Comparison of ENCODE assay signal across 22 cellular contexts in genomic region chr9:91755761-91756638, GRCh38.
A peak's percentile ranks its signal among the peaks of the same experiment; 100 is the strongest.
DNase-seq lines count a peak whose midpoint lies in the region; ATAC-seq and TF ChIP-seq lines count a peak whose summit lies in the region.
"Had no signal": no experiment of that assay in that cellular context is flagged by ENCODE, and none has a peak within 500 bp of the region (broad histone marks: within the 10 kb centered on the region; RNA-seq: fewer than 3 reads in every experiment).

No MANE protein-coding gene starts in this region.

- no peaks in the 10 kb centered on the region for H3F3A ChIP-seq in GM23338 (replicated peaks; ENCODE audit: low read depth)

- no peaks in the 10 kb centered on the region for H3K36me3 ChIP-seq in GM23338 (ENCODE audit: insufficient read depth)
- H3K36me3 ChIP-seq: Peyer's patch, SJCRH30 had no signal

- H3K4me3 ChIP-seq in GM23338: no peak overlapping the region
- H3K4me3 ChIP-seq in fibroblast of mammary gland (ENCODE audit: control insufficient read depth, low read depth, low read length): no peak overlapping the region
- H3K4me3 ChIP-seq: A549, Peyer's patch, SJCRH30 had no signal

- H3K4me2 ChIP-seq in GM23338: no peak overlapping the region
- H3K4me2 ChIP-seq: A549 had no signal

- H3K4me1 Mint-ChIP-seq in GM23338 (peaks cover 13% of the 10 kb centered on the region; the same call in 2 of the 3 replicates), progenitor cell of endocrine pancreas (ENCODE audit: low read depth) (peaks cover 11% of the 10 kb centered on the region), HFFc6 (ENCODE audit: low read depth) (no peaks in the 10 kb centered on the region)

- H3K27me3 Mint-ChIP-seq in GM23338 (ENCODE audit: insufficient read depth, low read depth, poor library complexity) (no peaks in the 10 kb centered on the region), progenitor cell of endocrine pancreas (no peaks in the 10 kb centered on the region), HFFc6 (ENCODE audit: insufficient read depth) (peaks cover 11% of the 10 kb centered on the region)

- H3K36me3 Mint-ChIP-seq in GM23338 (ENCODE audit: low read depth): peaks cover 3% of the 10 kb centered on the region; the same call in 1 of the 3 replicates
- H3K36me3 Mint-ChIP-seq in progenitor cell of endocrine pancreas (ENCODE audit: insufficient read depth): peaks cover 17% of the 10 kb centered on the region
- no peaks in the 10 kb centered on the region for H3K36me3 Mint-ChIP-seq in HFFc6 (ENCODE audit: low read depth)

- H3K4me3 Mint-ChIP-seq in GM23338 (no peak overlapping the region), progenitor cell of endocrine pancreas (ENCODE audit: low read depth) (no peak overlapping the region), HFFc6 (no peak overlapping the region)

- H3K9me2 ChIP-seq in GM23338 (ENCODE audit: insufficient read depth): no peaks in the 10 kb centered on the region

- H3K27me3 ChIP-seq in GM23338 (ENCODE audit: insufficient read depth): no peaks in the 10 kb centered on the region
- H3K27me3 ChIP-seq: BE2C, Peyer's patch, SJCRH30 had no signal

- TF ChIP-seq CTCF in GM23338 (conservative IDR thresholded peaks at IDR 0.05; ENCODE audit: low read depth in 2 of 2) (no peak), fibroblast of mammary gland (conservative IDR thresholded peaks at IDR 0.05; ENCODE audit: control insufficient read depth, insufficient read depth, low read depth, low read length) (no peak), progenitor cell of endocrine pancreas (IDR thresholded peaks at IDR 0.05; ENCODE audit: unreplicated experiment) (no peak), HFFc6 (IDR thresholded peaks at IDR 0.05) (no peak)

- DNase-seq in GM23338 (ENCODE audit: low spot score) (peak; percentile 52), amniotic epithelial cell (ENCODE audit: low read depth) (peak; percentile 59), fibroblast of mammary gland (ENCODE audit: low read depth) (peak; percentile 34), progenitor cell of endocrine pancreas (ENCODE audit: low spot score, unreplicated experiment) (no peak), COLO668 (lab: John Stamatoyannopoulos, UW; ENCODE audit: unreplicated experiment) (no peak), HFFc6 (no peak)
- DNase-seq: BE2C, EL, GF-D8, KG1, NCI-H1092, NCI-H1436, NCI-H2081, NCI-H2171 treated with DMSO at 0.1 percent for 48 hours, NCI-H524 treated with DMSO at 0.1 percent for 48 hours, NCI-H82, Peyer's patch had no signal

- 0 out of 2 replicates have a peak, but pooled peaks cover 4% of the 10 kb centered on the region for H3K4me1 ChIP-seq in GM23338 (ENCODE audit: insufficient read depth)
- H3K4me1 ChIP-seq: BE2C, Peyer's patch, SJCRH30 had no signal

- H3K9me3 Mint-ChIP-seq in GM23338: no peaks in the 10 kb centered on the region
- no peaks in the 10 kb centered on the region for H3K9me3 Mint-ChIP-seq in progenitor cell of endocrine pancreas (ENCODE audit: low read depth)
- no peaks in the 10 kb centered on the region for H3K9me3 Mint-ChIP-seq in HFFc6

- H3K27ac Mint-ChIP-seq in GM23338: peak overlapping the region; percentile 77; the same call in 1 of the 2 replicates
- peak overlapping the region; percentile 17 for H3K27ac Mint-ChIP-seq in progenitor cell of endocrine pancreas
- H3K27ac Mint-ChIP-seq in HFFc6: no peak overlapping the region

- peak; percentile 49 for ATAC-seq in GM23338
- no peak for ATAC-seq in HG02981 (IDR thresholded peaks at IDR 0.05; ENCODE audit: unreplicated experiment)
- no peak for ATAC-seq in HG02938 (IDR thresholded peaks at IDR 0.05; ENCODE audit: unreplicated experiment)
- ATAC-seq: A549, HCT116 had no signal

- no peak overlapping the region for H2AFZ ChIP-seq in GM23338

- H3K27ac ChIP-seq in GM23338 (ENCODE audit: low read depth): peak overlapping the region; percentile 52; the same call in 1 of the 2 replicates
- H3K27ac ChIP-seq: A549, Peyer's patch, SJCRH30 had no signal

- no peaks in the 10 kb centered on the region; the same call in 1 of the 2 replicates for H4K20me1 ChIP-seq in GM23338 (replicated peaks; ENCODE audit: insufficient read depth)

- H3K79me2 ChIP-seq in GM23338 (replicated peaks; ENCODE audit: insufficient read depth): no peaks in the 10 kb centered on the region

TF ChIP-seq in GM23338, 12 proteins besides CTCF, POLR2A, EP300 and RAD21 (continues in another document):
- TF ChIP-seq ZNF114 (CRISPR knock-in tag; IDR thresholded peaks at IDR 0.05) (no peak), EZH2 (IDR thresholded peaks at IDR 0.05; ENCODE audit: low read depth, unreplicated experiment) (no peak), POLR2AphosphoS5 (IDR thresholded peaks at IDR 0.05; ENCODE audit: low read depth) (no peak), CREB1 (CRISPR knock-in tag; IDR thresholded peaks at IDR 0.05; ENCODE audit: low read depth) (no peak)
- TF ChIP-seq, protein P1, sequence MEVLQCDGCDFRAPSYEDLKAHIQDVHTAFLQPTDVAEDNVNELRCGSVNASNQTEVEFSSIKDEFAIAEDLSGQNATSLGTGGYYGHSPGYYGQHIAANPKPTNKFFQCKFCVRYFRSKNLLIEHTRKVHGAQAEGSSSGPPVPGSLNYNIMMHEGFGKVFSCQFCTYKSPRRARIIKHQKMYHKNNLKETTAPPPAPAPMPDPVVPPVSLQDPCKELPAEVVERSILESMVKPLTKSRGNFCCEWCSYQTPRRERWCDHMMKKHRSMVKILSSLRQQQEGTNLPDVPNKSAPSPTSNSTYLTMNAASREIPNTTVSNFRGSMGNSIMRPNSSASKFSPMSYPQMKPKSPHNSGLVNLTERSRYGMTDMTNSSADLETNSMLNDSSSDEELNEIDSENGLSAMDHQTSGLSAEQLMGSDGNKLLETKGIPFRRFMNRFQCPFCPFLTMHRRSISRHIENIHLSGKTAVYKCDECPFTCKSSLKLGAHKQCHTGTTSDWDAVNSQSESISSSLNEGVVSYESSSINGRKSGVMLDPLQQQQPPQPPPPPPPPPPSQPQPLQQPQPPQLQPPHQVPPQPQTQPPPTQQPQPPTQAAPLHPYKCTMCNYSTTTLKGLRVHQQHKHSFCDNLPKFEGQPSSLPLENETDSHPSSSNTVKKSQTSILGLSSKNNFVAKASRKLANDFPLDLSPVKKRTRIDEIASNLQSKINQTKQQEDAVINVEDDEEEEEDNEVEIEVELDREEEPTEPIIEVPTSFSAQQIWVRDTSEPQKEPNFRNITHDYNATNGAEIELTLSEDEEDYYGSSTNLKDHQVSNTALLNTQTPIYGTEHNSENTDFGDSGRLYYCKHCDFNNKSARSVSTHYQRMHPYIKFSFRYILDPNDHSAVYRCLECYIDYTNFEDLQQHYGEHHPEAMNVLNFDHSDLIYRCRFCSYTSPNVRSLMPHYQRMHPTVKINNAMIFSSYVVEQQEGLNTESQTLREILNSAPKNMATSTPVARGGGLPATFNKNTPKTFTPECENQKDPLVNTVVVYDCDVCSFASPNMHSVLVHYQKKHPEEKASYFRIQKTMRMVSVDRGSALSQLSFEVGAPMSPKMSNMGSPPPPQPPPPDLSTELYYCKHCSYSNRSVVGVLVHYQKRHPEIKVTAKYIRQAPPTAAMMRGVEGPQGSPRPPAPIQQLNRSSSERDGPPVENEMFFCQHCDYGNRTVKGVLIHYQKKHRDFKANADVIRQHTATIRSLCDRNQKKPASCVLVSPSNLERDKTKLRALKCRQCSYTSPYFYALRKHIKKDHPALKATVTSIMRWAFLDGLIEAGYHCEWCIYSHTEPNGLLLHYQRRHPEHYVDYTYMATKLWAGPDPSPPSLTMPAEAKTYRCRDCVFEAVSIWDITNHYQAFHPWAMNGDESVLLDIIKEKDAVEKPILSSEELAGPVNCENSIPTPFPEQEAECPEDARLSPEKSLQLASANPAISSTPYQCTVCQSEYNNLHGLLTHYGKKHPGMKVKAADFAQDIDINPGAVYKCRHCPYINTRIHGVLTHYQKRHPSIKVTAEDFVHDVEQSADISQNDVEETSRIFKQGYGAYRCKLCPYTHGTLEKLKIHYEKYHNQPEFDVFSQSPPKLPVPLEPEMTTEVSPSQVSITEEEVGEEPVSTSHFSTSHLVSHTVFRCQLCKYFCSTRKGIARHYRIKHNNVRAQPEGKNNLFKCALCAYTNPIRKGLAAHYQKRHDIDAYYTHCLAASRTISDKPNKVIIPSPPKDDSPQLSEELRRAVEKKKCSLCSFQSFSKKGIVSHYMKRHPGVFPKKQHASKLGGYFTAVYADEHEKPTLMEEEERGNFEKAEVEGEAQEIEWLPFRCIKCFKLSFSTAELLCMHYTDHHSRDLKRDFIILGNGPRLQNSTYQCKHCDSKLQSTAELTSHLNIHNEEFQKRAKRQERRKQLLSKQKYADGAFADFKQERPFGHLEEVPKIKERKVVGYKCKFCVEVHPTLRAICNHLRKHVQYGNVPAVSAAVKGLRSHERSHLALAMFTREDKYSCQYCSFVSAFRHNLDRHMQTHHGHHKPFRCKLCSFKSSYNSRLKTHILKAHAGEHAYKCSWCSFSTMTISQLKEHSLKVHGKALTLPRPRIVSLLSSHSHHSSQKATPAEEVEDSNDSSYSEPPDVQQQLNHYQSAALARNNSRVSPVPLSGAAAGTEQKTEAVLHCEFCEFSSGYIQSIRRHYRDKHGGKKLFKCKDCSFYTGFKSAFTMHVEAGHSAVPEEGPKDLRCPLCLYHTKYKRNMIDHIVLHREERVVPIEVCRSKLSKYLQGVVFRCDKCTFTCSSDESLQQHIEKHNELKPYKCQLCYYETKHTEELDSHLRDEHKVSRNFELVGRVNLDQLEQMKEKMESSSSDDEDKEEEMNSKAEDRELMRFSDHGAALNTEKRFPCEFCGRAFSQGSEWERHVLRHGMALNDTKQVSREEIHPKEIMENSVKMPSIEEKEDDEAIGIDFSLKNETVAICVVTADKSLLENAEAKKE (CRISPR knock-in tag; IDR thresholded peaks at IDR 0.05): no peak

Comparison
In these comparisons a context has a peak if more than half of its experiments do, and no peak if none do; other contexts are left out.
1. DNase-seq: peak in GM23338 (single experiment), amniotic epithelial cell (single experiment) and fibroblast of mammary gland (single experiment); none in progenitor cell of endocrine pancreas (single experiment), COLO668 (single experiment) and HFFc6 (single experiment).